25 cellular contexts compared by ENCODE assay signal in the genomic region with DNA sequence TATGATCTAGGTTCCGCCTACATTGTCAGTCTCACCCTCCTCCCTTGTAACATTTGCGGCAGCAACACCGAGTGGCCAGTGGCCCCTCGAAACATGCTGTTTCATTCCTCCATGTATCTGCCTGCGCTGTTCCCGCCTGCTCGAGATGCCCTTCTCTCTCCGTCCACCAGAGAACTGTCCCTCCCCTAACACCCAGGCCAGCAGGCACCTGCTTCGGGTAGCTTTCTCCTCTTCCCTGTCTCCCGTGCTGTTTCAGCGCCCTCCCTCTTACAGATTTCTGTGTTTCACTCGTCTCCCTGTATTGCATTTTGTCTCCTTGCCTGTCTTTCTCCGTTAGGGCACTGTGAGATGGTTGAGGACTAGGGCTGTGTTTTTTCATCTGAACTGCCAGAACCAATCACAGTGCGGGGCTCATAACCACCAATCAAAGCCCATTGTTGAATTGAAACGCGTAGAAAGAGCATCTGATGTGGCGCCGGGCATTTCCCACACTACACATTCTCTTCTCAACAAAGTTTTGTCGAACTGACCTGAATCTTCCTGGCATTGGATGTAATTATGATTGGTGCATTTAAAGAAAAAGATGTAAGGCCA.
"Had no signal": no experiment of that assay in that cellular context is flagged by ENCODE, and none has a peak within 500 bp of the region (broad histone marks: within the 10 kb centered on the region; RNA-seq: fewer than 3 reads in every experiment).

No MANE protein-coding gene starts in this region.

- H3K4me3 Mint-ChIP-seq: activated CD4-positive, alpha-beta T cell treated with anti-CD3 and anti-CD28 coated beads for 36 hours; activated CD8-positive, alpha-beta memory T cell treated with anti-CD3 and anti-CD28 coated beads, Interleukin-2, amount 10 ng/mL, durations not matched to agents 7 days and 5 days; activated CD8-positive, alpha-beta T cell treated with anti-CD3 and anti-CD28 coated beads, Interleukin-2, amount 10 ng/mL, durations not matched to agents 7 days and 5 days; activated naive CD4-positive, alpha-beta T cell treated with anti-CD3 and anti-CD28 coated beads, Interleukin-2, amount 50 U/mL, for 24 hours; activated naive CD8-positive, alpha-beta T cell treated with anti-CD3 and anti-CD28 coated beads, Interleukin-2, amount 50 U/mL, for 24 hours; central memory CD8-positive, alpha-beta T cell; mesothelial cell of epicardium; naive B cell; T-helper 2 cell treated with Interferon-gamma antibody and Interleukin-4, amounts not matched to agents 5 μg/mL and 100 μg/mL, for 36 hours had no signal

- H3K27me3 ChIP-seq: hepatocyte, ovary, sigmoid colon, suprapubic skin, tibial nerve had no signal

- ATAC-seq: activated CD4-positive, alpha-beta T cell treated with anti-CD3 and anti-CD28 coated beads for 36 hours; activated CD8-positive, alpha-beta memory T cell treated with anti-CD3 and anti-CD28 coated beads, Interleukin-2, amount 10 ng/mL, durations not matched to agents 7 days and 5 days; activated CD8-positive, alpha-beta T cell treated with anti-CD3 and anti-CD28 coated beads, Interleukin-2, amount 10 ng/mL, durations not matched to agents 7 days and 5 days; activated naive CD8-positive, alpha-beta T cell treated with anti-CD3 and anti-CD28 coated beads, Interleukin-2, amount 50 U/mL, for 24 hours; left colon had no signal

- H3K4me1 ChIP-seq: sigmoid colon, suprapubic skin, tibial nerve had no signal

- H3K9me3 Mint-ChIP-seq: activated naive CD4-positive, alpha-beta T cell treated with anti-CD3 and anti-CD28 coated beads, Interleukin-2, amount 50 U/mL, for 24 hours; activated naive CD8-positive, alpha-beta T cell treated with anti-CD3 and anti-CD28 coated beads, Interleukin-2, amount 50 U/mL, for 24 hours; activated T-helper 2 cell treated with anti-CD3 and anti-CD28 coated beads, Interferon-gamma antibody, Interleukin-2, Interleukin-4, amounts not matched to agents 10 μg/mL and 5 μg/mL and 100 μg/mL, durations not matched to agents 14 hours and 24 hours and 36 hours; central memory CD8-positive, alpha-beta T cell; mesothelial cell of epicardium; T-helper 2 cell treated with Interferon-gamma antibody and Interleukin-4, amounts not matched to agents 5 μg/mL and 100 μg/mL, for 36 hours had no signal

- H3K4me1 Mint-ChIP-seq: activated CD4-positive, alpha-beta T cell treated with anti-CD3 and anti-CD28 coated beads for 36 hours; activated CD8-positive, alpha-beta memory T cell treated with anti-CD3 and anti-CD28 coated beads, Interleukin-2, amount 10 ng/mL, durations not matched to agents 7 days and 5 days; activated naive CD4-positive, alpha-beta T cell treated with anti-CD3 and anti-CD28 coated beads, Interleukin-2, amount 50 U/mL, for 24 hours; activated naive CD8-positive, alpha-beta T cell treated with anti-CD3 and anti-CD28 coated beads, Interleukin-2, amount 50 U/mL, for 24 hours; central memory CD8-positive, alpha-beta T cell; mesothelial cell of epicardium had no signal

- H3K36me3 ChIP-seq: ovary, sigmoid colon, suprapubic skin, tibial nerve had no signal

- H3K36me3 Mint-ChIP-seq: activated CD8-positive, alpha-beta memory T cell treated with anti-CD3 and anti-CD28 coated beads, Interleukin-2, amount 10 ng/mL, durations not matched to agents 7 days and 5 days; activated naive CD4-positive, alpha-beta T cell treated with anti-CD3 and anti-CD28 coated beads, Interleukin-2, amount 50 U/mL, for 24 hours; mesothelial cell of epicardium; naive B cell had no signal

- H3K9me3 ChIP-seq: ovary, sigmoid colon, suprapubic skin, tibial nerve had no signal

- H3K27me3 Mint-ChIP-seq: activated CD4-positive, alpha-beta T cell treated with anti-CD3 and anti-CD28 coated beads for 36 hours; activated CD8-positive, alpha-beta memory T cell treated with anti-CD3 and anti-CD28 coated beads, Interleukin-2, amount 10 ng/mL, durations not matched to agents 7 days and 5 days; activated naive CD4-positive, alpha-beta T cell treated with anti-CD3 and anti-CD28 coated beads, Interleukin-2, amount 50 U/mL, for 24 hours; activated naive CD8-positive, alpha-beta T cell treated with anti-CD3 and anti-CD28 coated beads, Interleukin-2, amount 50 U/mL, for 24 hours; central memory CD8-positive, alpha-beta T cell; progenitor cell of endocrine pancreas had no signal

- H3K27ac Mint-ChIP-seq: activated CD4-positive, alpha-beta T cell treated with anti-CD3 and anti-CD28 coated beads for 36 hours; activated CD8-positive, alpha-beta memory T cell treated with anti-CD3 and anti-CD28 coated beads, Interleukin-2, amount 10 ng/mL, durations not matched to agents 7 days and 5 days; activated CD8-positive, alpha-beta T cell treated with anti-CD3 and anti-CD28 coated beads, Interleukin-2, amount 10 ng/mL, durations not matched to agents 7 days and 5 days; activated naive CD4-positive, alpha-beta T cell treated with anti-CD3 and anti-CD28 coated beads, Interleukin-2, amount 50 U/mL, for 24 hours; activated naive CD8-positive, alpha-beta T cell treated with anti-CD3 and anti-CD28 coated beads, Interleukin-2, amount 50 U/mL, for 24 hours; activated T-helper 2 cell treated with anti-CD3 and anti-CD28 coated beads, Interferon-gamma antibody, Interleukin-2, Interleukin-4, amounts not matched to agents 10 μg/mL and 5 μg/mL and 100 μg/mL, durations not matched to agents 14 hours and 24 hours and 36 hours; mesothelial cell of epicardium; progenitor cell of endocrine pancreas; T-helper 2 cell treated with Interferon-gamma antibody and Interleukin-4, amounts not matched to agents 5 μg/mL and 100 μg/mL, for 36 hours had no signal

- H3K27ac ChIP-seq: epithelial cell of prostate, hepatocyte, ovary, sigmoid colon, suprapubic skin, tibial nerve had no signal

- H3K4me3 ChIP-seq: hepatocyte, ovary, sigmoid colon, suprapubic skin, tibial nerve had no signal

- DNase-seq: activated CD4-positive, alpha-beta T cell treated with anti-CD3 and anti-CD28 coated beads for 36 hours; activated CD4-positive, CD25-positive, alpha-beta regulatory T cell; activated CD8-positive, alpha-beta memory T cell treated with anti-CD3 and anti-CD28 coated beads, Interleukin-2, amount 10 ng/mL, durations not matched to agents 7 days and 5 days; activated CD8-positive, alpha-beta T cell treated with anti-CD3 and anti-CD28 coated beads, Interleukin-2, amount 10 ng/mL, durations not matched to agents 7 days and 5 days; activated naive CD8-positive, alpha-beta T cell treated with anti-CD3 and anti-CD28 coated beads, Interleukin-2, amount 50 U/mL, for 24 hours; activated T-cell treated with anti-CD3 and anti-CD28 coated beads, Interleukin-2, amount 50 U/mL, for 48 hours; amygdala; dermis blood vessel endothelial cell; effector CD4-positive, alpha-beta T cell; left colon; naive B cell; ovary; sigmoid colon; small intestine; stimulated activated naive CD4-positive, alpha-beta T cell had no signal
